Comparison of ENCODE assay signal across 1 cellular context in genomic region chr19:41904118-41904870, GRCh38.
TF ChIP-seq lines count a peak whose summit lies in the region.

No MANE protein-coding gene starts in this region.

TF ChIP-seq in HepG2, 621 proteins besides CTCF, POLR2A, EP300 and RAD21 (continued from another document and continues in another):
- TF ChIP-seq, protein P1, sequence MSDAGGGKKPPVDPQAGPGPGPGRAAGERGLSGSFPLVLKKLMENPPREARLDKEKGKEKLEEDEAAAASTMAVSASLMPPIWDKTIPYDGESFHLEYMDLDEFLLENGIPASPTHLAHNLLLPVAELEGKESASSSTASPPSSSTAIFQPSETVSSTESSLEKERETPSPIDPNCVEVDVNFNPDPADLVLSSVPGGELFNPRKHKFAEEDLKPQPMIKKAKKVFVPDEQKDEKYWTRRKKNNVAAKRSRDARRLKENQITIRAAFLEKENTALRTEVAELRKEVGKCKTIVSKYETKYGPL (CRISPR knock-in tag; IDR thresholded peaks at IDR 0.05) = no peak
- TF ChIP-seq, protein P2, sequence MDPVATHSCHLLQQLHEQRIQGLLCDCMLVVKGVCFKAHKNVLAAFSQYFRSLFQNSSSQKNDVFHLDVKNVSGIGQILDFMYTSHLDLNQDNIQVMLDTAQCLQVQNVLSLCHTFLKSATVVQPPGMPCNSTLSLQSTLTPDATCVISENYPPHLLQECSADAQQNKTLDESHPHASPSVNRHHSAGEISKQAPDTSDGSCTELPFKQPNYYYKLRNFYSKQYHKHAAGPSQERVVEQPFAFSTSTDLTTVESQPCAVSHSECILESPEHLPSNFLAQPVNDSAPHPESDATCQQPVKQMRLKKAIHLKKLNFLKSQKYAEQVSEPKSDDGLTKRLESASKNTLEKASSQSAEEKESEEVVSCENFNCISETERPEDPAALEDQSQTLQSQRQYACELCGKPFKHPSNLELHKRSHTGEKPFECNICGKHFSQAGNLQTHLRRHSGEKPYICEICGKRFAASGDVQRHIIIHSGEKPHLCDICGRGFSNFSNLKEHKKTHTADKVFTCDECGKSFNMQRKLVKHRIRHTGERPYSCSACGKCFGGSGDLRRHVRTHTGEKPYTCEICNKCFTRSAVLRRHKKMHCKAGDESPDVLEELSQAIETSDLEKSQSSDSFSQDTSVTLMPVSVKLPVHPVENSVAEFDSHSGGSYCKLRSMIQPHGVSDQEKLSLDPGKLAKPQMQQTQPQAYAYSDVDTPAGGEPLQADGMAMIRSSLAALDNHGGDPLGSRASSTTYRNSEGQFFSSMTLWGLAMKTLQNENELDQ (CRISPR knock-in tag; IDR thresholded peaks at IDR 0.05; ENCODE audit: borderline replicate concordance) = no peak
- TF ChIP-seq ZNF33A (CRISPR knock-in tag; IDR thresholded peaks at IDR 0.05; ENCODE audit: borderline replicate concordance) = no peak
- no peak for TF ChIP-seq ZNF333 (CRISPR knock-in tag; IDR thresholded peaks at IDR 0.05; ENCODE audit: borderline replicate concordance)
- peak; percentile 17 for TF ChIP-seq RBM22 (optimal IDR thresholded peaks at IDR 0.05; ENCODE audit: low read length)
- TF ChIP-seq HIVEP1 (CRISPR knock-in tag; IDR thresholded peaks at IDR 0.05) = no peak
- TF ChIP-seq, protein P3, sequence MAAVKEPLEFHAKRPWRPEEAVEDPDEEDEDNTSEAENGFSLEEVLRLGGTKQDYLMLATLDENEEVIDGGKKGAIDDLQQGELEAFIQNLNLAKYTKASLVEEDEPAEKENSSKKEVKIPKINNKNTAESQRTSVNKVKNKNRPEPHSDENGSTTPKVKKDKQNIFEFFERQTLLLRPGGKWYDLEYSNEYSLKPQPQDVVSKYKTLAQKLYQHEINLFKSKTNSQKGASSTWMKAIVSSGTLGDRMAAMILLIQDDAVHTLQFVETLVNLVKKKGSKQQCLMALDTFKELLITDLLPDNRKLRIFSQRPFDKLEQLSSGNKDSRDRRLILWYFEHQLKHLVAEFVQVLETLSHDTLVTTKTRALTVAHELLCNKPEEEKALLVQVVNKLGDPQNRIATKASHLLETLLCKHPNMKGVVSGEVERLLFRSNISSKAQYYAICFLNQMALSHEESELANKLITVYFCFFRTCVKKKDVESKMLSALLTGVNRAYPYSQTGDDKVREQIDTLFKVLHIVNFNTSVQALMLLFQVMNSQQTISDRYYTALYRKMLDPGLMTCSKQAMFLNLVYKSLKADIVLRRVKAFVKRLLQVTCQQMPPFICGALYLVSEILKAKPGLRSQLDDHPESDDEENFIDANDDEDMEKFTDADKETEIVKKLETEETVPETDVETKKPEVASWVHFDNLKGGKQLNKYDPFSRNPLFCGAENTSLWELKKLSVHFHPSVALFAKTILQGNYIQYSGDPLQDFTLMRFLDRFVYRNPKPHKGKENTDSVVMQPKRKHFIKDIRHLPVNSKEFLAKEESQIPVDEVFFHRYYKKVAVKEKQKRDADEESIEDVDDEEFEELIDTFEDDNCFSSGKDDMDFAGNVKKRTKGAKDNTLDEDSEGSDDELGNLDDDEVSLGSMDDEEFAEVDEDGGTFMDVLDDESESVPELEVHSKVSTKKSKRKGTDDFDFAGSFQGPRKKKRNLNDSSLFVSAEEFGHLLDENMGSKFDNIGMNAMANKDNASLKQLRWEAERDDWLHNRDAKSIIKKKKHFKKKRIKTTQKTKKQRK (IDR thresholded peaks at IDR 0.05; ENCODE audit: low read length) = no peak
- TF ChIP-seq SRF (IDR thresholded peaks at IDR 0.05; ENCODE audit: low read depth, low read length) = no peak
- TF ChIP-seq, protein P4, sequence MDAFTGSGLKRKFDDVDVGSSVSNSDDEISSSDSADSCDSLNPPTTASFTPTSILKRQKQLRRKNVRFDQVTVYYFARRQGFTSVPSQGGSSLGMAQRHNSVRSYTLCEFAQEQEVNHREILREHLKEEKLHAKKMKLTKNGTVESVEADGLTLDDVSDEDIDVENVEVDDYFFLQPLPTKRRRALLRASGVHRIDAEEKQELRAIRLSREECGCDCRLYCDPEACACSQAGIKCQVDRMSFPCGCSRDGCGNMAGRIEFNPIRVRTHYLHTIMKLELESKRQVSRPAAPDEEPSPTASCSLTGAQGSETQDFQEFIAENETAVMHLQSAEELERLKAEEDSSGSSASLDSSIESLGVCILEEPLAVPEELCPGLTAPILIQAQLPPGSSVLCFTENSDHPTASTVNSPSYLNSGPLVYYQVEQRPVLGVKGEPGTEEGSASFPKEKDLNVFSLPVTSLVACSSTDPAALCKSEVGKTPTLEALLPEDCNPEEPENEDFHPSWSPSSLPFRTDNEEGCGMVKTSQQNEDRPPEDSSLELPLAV (CRISPR knock-in tag; conservative IDR thresholded peaks at IDR 0.05; ENCODE audit: low read depth) = no peak
- TF ChIP-seq HNRNPL (IDR thresholded peaks at IDR 0.05; ENCODE audit: low read depth, low read length) = no peak
- TF ChIP-seq CREM (IDR thresholded peaks at IDR 0.05) = peak; percentile 70
- no peak for TF ChIP-seq CREM (CRISPR knock-in tag; IDR thresholded peaks at IDR 0.05)
- TF ChIP-seq ARNT (IDR thresholded peaks at IDR 0.05) = no peak
- TF ChIP-seq, protein P5, sequence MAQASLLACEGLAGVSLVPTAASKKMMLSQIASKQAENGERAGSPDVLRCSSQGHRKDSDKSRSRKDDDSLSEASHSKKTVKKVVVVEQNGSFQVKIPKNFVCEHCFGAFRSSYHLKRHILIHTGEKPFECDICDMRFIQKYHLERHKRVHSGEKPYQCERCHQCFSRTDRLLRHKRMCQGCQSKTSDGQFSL (CRISPR knock-in tag; IDR thresholded peaks at IDR 0.05) = no peak
- TF ChIP-seq KLF12 (CRISPR knock-in tag; IDR thresholded peaks at IDR 0.05; ENCODE audit: borderline replicate concordance) = peak; percentile 57; the same call in 1 of the 2 replicates
- no peak for TF ChIP-seq DBP (CRISPR knock-in tag; IDR thresholded peaks at IDR 0.05; ENCODE audit: not compliant biosample characterization)
- no peak for TF ChIP-seq ZXDC (CRISPR knock-in tag; IDR thresholded peaks at IDR 0.05)
- TF ChIP-seq SMARCE1 (IDR thresholded peaks at IDR 0.05; ENCODE audit: borderline replicate concordance) = no peak
- peak; percentile 61 for TF ChIP-seq SIN3A (IDR thresholded peaks at IDR 0.05; ENCODE audit: borderline replicate concordance, low read depth, low read length)
- TF ChIP-seq ZNF709 (CRISPR knock-in tag; IDR thresholded peaks at IDR 0.05) = no peak
- TF ChIP-seq THAP11 (CRISPR knock-in tag; IDR thresholded peaks at IDR 0.05) = peak; percentile 63
- TF ChIP-seq HES4 (CRISPR knock-in tag; IDR thresholded peaks at IDR 0.05; ENCODE audit: borderline replicate concordance) = no peak
- TF ChIP-seq ZC3H13 (CRISPR knock-in tag; IDR thresholded peaks at IDR 0.05) = 0 out of 2 replicates have a peak, but pooled peaks have one; percentile 34
- TF ChIP-seq ZNF891 (CRISPR knock-in tag; IDR thresholded peaks at IDR 0.05) = no peak
- TF ChIP-seq LRRFIP1 (CRISPR knock-in tag; conservative IDR thresholded peaks at IDR 0.05) = no peak
- no peak for TF ChIP-seq SOX6 (IDR thresholded peaks at IDR 0.05)
- TF ChIP-seq SOX6 (CRISPR knock-in tag; IDR thresholded peaks at IDR 0.05) = peak; percentile 93
- peak; percentile 46; the same call in 1 of the 2 replicates for TF ChIP-seq ZNF614 (CRISPR knock-in tag; IDR thresholded peaks at IDR 0.05; ENCODE audit: borderline replicate concordance)
- no peak for TF ChIP-seq ZNF383 (CRISPR knock-in tag; IDR thresholded peaks at IDR 0.05; ENCODE audit: borderline replicate concordance)
- no peak for TF ChIP-seq KMT2A (CRISPR knock-in tag; IDR thresholded peaks at IDR 0.05)
- no peak for TF ChIP-seq RAD51 (IDR thresholded peaks at IDR 0.05; ENCODE audit: borderline replicate concordance)
- no peak for TF ChIP-seq SP1 (IDR thresholded peaks at IDR 0.05)
- 0 out of 2 replicates have a peak, but pooled peaks have one; percentile 20 for TF ChIP-seq SP1 (CRISPR knock-in tag; IDR thresholded peaks at IDR 0.05)
- no peak for TF ChIP-seq TBP (CRISPR knock-in tag; IDR thresholded peaks at IDR 0.05)
- no peak for TF ChIP-seq CCAR2 (optimal IDR thresholded peaks at IDR 0.05; ENCODE audit: low read depth, low read length)
- no peak for TF ChIP-seq FOXJ3 (CRISPR knock-in tag; IDR thresholded peaks at IDR 0.05; ENCODE audit: borderline replicate concordance)
- TF ChIP-seq, protein P6, sequence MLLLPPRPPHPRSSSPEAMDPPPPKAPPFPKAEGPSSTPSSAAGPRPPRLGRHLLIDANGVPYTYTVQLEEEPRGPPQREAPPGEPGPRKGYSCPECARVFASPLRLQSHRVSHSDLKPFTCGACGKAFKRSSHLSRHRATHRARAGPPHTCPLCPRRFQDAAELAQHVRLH (CRISPR knock-in tag; IDR thresholded peaks at IDR 0.05; ENCODE audit: borderline replicate concordance, low read depth) = 0 out of 2 replicates have a peak, but pooled peaks have one; percentile 27
- no peak for TF ChIP-seq REPIN1 (CRISPR knock-in tag; IDR thresholded peaks at IDR 0.05; ENCODE audit: borderline replicate concordance, low read depth)
- TF ChIP-seq, protein P7, sequence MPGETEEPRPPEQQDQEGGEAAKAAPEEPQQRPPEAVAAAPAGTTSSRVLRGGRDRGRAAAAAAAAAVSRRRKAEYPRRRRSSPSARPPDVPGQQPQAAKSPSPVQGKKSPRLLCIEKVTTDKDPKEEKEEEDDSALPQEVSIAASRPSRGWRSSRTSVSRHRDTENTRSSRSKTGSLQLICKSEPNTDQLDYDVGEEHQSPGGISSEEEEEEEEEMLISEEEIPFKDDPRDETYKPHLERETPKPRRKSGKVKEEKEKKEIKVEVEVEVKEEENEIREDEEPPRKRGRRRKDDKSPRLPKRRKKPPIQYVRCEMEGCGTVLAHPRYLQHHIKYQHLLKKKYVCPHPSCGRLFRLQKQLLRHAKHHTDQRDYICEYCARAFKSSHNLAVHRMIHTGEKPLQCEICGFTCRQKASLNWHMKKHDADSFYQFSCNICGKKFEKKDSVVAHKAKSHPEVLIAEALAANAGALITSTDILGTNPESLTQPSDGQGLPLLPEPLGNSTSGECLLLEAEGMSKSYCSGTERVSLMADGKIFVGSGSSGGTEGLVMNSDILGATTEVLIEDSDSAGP (CRISPR knock-in tag; IDR thresholded peaks at IDR 0.05; ENCODE audit: borderline replicate concordance) = peak; percentile 32; the same call in 1 of the 2 replicates
- no peak for TF ChIP-seq ZNF761 (CRISPR knock-in tag; conservative IDR thresholded peaks at IDR 0.05)
- TF ChIP-seq, protein P8, sequence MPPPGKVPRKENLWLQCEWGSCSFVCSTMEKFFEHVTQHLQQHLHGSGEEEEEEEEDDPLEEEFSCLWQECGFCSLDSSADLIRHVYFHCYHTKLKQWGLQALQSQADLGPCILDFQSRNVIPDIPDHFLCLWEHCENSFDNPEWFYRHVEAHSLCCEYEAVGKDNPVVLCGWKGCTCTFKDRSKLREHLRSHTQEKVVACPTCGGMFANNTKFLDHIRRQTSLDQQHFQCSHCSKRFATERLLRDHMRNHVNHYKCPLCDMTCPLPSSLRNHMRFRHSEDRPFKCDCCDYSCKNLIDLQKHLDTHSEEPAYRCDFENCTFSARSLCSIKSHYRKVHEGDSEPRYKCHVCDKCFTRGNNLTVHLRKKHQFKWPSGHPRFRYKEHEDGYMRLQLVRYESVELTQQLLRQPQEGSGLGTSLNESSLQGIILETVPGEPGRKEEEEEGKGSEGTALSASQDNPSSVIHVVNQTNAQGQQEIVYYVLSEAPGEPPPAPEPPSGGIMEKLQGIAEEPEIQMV (CRISPR knock-in tag; IDR thresholded peaks at IDR 0.05; ENCODE audit: low read depth) = no peak
- TF ChIP-seq HNRNPH1 (optimal IDR thresholded peaks at IDR 0.05; ENCODE audit: low read depth, low read length) = no peak
- no peak for TF ChIP-seq PRMT3 (CRISPR knock-in tag; IDR thresholded peaks at IDR 0.05; ENCODE audit: borderline replicate concordance, low read depth)
- TF ChIP-seq MYNN (CRISPR knock-in tag; IDR thresholded peaks at IDR 0.05; ENCODE audit: low read depth) = no peak
- peak; percentile 99 for TF ChIP-seq FOXA3 (CRISPR knock-in tag; IDR thresholded peaks at IDR 0.05)
- TF ChIP-seq ZNF296 (CRISPR knock-in tag; conservative IDR thresholded peaks at IDR 0.05) = no peak
- peak; percentile 58; the same call in 1 of the 2 replicates for TF ChIP-seq RXRB (CRISPR knock-in tag; IDR thresholded peaks at IDR 0.05; ENCODE audit: borderline replicate concordance)
